8 cellular contexts compared by ENCODE assay signal in genomic region chr21:45078877-45079281, GRCh38.
DNase-seq lines count a peak whose midpoint lies in the region; ATAC-seq lines count a peak whose summit lies in the region.

No MANE protein-coding gene starts in this region.

- H3K4me3 Mint-ChIP-seq in activated T-cell treated with anti-CD3 and anti-CD28 coated beads, Interleukin-2, amount 50 U/mL, for 24 hours = peak overlapping the region; percentile 63
- H3K4me3 Mint-ChIP-seq in stimulated activated naive CD8-positive, alpha-beta T cell treated with anti-CD3 and anti-CD28 coated beads, Interleukin-15, amount 100 ng/mL, for 72 hours = peak overlapping the region; percentile 49

- H3K4me1 Mint-ChIP-seq in activated T-cell treated with anti-CD3 and anti-CD28 coated beads, Interleukin-2, amount 50 U/mL, for 24 hours (ENCODE audit: low read depth) = peaks cover 82% of the 10 kb centered on the region
- peaks cover 82% of the 10 kb centered on the region for H3K4me1 Mint-ChIP-seq in stimulated activated naive CD8-positive, alpha-beta T cell treated with anti-CD3 and anti-CD28 coated beads, Interleukin-15, amount 100 ng/mL, for 72 hours

- no peaks in the 10 kb centered on the region for H3K27me3 Mint-ChIP-seq in activated T-cell treated with anti-CD3 and anti-CD28 coated beads, Interleukin-2, amount 50 U/mL, for 24 hours
- H3K27me3 Mint-ChIP-seq in stimulated activated naive CD8-positive, alpha-beta T cell treated with anti-CD3 and anti-CD28 coated beads, Interleukin-15, amount 100 ng/mL, for 72 hours = no peaks in the 10 kb centered on the region

- peaks cover 32% of the 10 kb centered on the region for H3K36me3 Mint-ChIP-seq in activated T-cell treated with anti-CD3 and anti-CD28 coated beads, Interleukin-2, amount 50 U/mL, for 24 hours (ENCODE audit: low read depth)

- H3K9me3 Mint-ChIP-seq in activated T-cell treated with anti-CD3 and anti-CD28 coated beads, Interleukin-2, amount 50 U/mL, for 24 hours = no peaks in the 10 kb centered on the region
- no peaks in the 10 kb centered on the region for H3K9me3 Mint-ChIP-seq in stimulated activated naive CD8-positive, alpha-beta T cell treated with anti-CD3 and anti-CD28 coated beads, Interleukin-15, amount 100 ng/mL, for 72 hours

- H3K27ac Mint-ChIP-seq in activated T-cell treated with anti-CD3 and anti-CD28 coated beads, Interleukin-2, amount 50 U/mL, for 24 hours = peak overlapping the region; percentile 98
- peak overlapping the region; percentile 99 for H3K27ac Mint-ChIP-seq in stimulated activated naive CD8-positive, alpha-beta T cell treated with anti-CD3 and anti-CD28 coated beads, Interleukin-15, amount 100 ng/mL, for 72 hours

- peak; percentile 89 for ATAC-seq in stimulated activated naive CD8-positive, alpha-beta T cell treated with anti-CD3 and anti-CD28 coated beads, Interleukin-15, amount 100 ng/mL, for 72 hours
- ATAC-seq in GM21515 (IDR thresholded peaks at IDR 0.05; ENCODE audit: unreplicated experiment) (no peak), GM18517 (IDR thresholded peaks at IDR 0.05; ENCODE audit: unreplicated experiment) (no peak), HG03097 (IDR thresholded peaks at IDR 0.05; ENCODE audit: low FRiP score, unreplicated experiment) (no peak)

- DNase-seq in NOMO-1 treated with DMSO at 0.1 percent for 48 hours (lab: John Stamatoyannopoulos, UW; ENCODE audit: unreplicated experiment) = peak; percentile 87
- peak; percentile 66 for DNase-seq in activated T-cell treated with anti-CD3 and anti-CD28 coated beads, Interleukin-2, amount 50 U/mL, for 24 hours
- DNase-seq in iris pigment epithelial cell (ENCODE audit: low read depth) = peak; percentile 96
- DNase-seq in stimulated activated naive CD8-positive, alpha-beta T cell treated with anti-CD3 and anti-CD28 coated beads, Interleukin-15, amount 100 ng/mL, for 72 hours = peak; percentile 68 to 83
- DNase-seq in NCI-H2196 (lab: John Stamatoyannopoulos, UW; ENCODE audit: unreplicated experiment) = no peak
